ENCODE assay signal across 25 cellular contexts in genomic region chr6:51866001-51866400, GRCh38.
"Had no signal": no experiment of that assay in that cellular context is flagged by ENCODE, and none has a peak within 500 bp of the region (broad histone marks: within the 10 kb centered on the region; RNA-seq: fewer than 3 reads in every experiment).

No MANE protein-coding gene starts in this region.

- H3K4me3 ChIP-seq: colonic mucosa, gastroesophageal sphincter, heart left ventricle, prostate gland, sigmoid colon, stomach, thyroid gland had no signal

- H3K27me3 ChIP-seq: colonic mucosa, gastroesophageal sphincter, sigmoid colon, stomach, thyroid gland had no signal

- H3K9me3 ChIP-seq: colonic mucosa, gastroesophageal sphincter, heart left ventricle, prostate gland, sigmoid colon, stomach, thyroid gland had no signal

- H3K36me3 ChIP-seq: colonic mucosa, gastroesophageal sphincter, heart left ventricle, prostate gland, sigmoid colon, stomach, thyroid gland had no signal

- H3K4me1 ChIP-seq: colonic mucosa, gastroesophageal sphincter, heart left ventricle, prostate gland, sigmoid colon, thyroid gland had no signal

- ATAC-seq: esophagus mucosa; gastroesophageal sphincter; heart left ventricle; naive thymus-derived CD8-positive, alpha-beta T cell; right cardiac atrium; stimulated activated effector memory CD8-positive, alpha-beta T cell treated with anti-CD3 and anti-CD28 coated beads, Interleukin-12 subunit alpha, Interleukin-12 subunit beta, amount 100 ng/mL, for 72 hours had no signal

- DNase-seq: colonic mucosa; effector CD8-positive, alpha-beta T cell; endodermal cell; foreskin fibroblast; heart left ventricle; hippocampal formation; immature natural killer cell; islet precursor cell; kidney glomerular epithelial cell; mammary epithelial cell; naive thymus-derived CD8-positive, alpha-beta T cell; nephron progenitor cell; nucleus accumbens; right cardiac atrium; sigmoid colon; stimulated activated CD4-positive, alpha-beta T cell treated with anti-CD3 and anti-CD28 coated beads, Interleukin-2, amount 100 ng/mL, for 24 hours; stimulated activated CD4-positive, alpha-beta T cell treated with anti-CD3 and anti-CD28 coated beads, Interleukin-4, amount 100 ng/mL, for 24 hours; stimulated activated naive CD4-positive, alpha-beta T cell treated with Interleukin-2 at 50 U/mL for 16 hours; stomach; thyroid gland had no signal

- H3K27ac ChIP-seq: colonic mucosa, epithelial cell of prostate, gastroesophageal sphincter, heart left ventricle, prostate gland, sigmoid colon, thyroid gland had no signal
